13 cellular contexts compared by ENCODE assay signal in the genomic region with DNA sequence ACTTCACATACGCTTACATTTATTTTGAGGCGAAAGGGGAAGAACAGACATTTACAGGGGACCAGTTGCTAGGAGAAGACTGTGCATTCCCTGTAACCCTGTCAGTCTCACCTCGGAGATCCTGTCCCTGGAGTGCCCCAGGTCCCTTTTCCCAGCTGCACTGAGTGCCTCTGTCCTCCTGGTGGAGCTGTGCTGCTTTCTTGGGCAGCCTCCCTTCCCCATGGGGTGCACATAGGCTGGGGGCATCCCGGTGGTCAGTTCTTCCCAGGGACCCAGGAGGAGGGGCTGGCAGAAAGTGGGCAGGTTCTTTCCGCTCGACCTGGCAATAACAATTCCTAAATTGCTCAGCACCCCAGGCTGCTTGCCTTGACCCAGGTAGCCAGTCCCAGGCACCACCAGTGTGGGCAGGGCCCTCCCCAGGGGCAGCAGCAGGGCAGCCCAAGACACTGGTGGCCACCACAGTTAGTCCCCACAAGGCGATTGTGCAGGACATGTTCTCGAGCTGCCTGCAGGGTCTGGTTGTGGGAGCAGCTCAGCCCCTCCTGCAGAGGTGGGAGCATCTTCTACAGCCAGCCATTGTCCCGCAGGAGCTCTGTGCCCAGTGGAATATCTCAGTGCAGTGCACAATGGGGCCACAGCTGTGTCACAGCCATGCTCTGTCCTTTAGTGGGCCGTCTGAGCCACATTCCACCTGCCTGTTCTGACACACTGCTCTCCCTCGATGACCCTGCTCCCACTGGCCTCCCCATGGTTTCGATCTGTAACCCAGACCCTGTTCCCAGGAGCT. TPM values are rescaled to one million over a fixed set of nuclear protein-coding genes. Genes with fewer than 3 reads are reported as not detected.
A peak's percentile ranks its signal among the peaks of the same experiment; 100 is the strongest.
DNase-seq lines count a peak whose midpoint lies in the region; ATAC-seq and TF ChIP-seq lines count a peak whose summit lies in the region.
"Had no signal": no experiment of that assay in that cellular context is flagged by ENCODE, and none has a peak within 500 bp of the region (broad histone marks: within the 10 kb centered on the region; RNA-seq: fewer than 3 reads in every experiment).

No MANE protein-coding gene starts in this region.

- peak overlapping the region; percentile 72 to 78 for H3K27ac Mint-ChIP-seq in natural killer cell
- H3K27ac Mint-ChIP-seq in natural killer cell treated with Interleukin-12 subunit alpha and Interleukin-12 subunit beta and Interleukin-15 and Interleukin-18, amount 100 ng/mL, for 72 hours: peak overlapping the region in 1 of 2 donors; percentile 69

- no peaks in the 10 kb centered on the region for H3K9me3 Mint-ChIP-seq in natural killer cell
- H3K9me3 Mint-ChIP-seq in natural killer cell treated with Interleukin-12 subunit alpha and Interleukin-12 subunit beta and Interleukin-15 and Interleukin-18, amount 100 ng/mL, for 72 hours: no peaks in the 10 kb centered on the region

- intact Hi-C loops in natural killer cell (cut with micrococcal nuclease): no loop called here

- H3K4me3 Mint-ChIP-seq in natural killer cell: peak overlapping the region; percentile 81
- H3K4me3 Mint-ChIP-seq in natural killer cell treated with Interleukin-12 subunit alpha and Interleukin-12 subunit beta and Interleukin-15 and Interleukin-18, amount 100 ng/mL, for 72 hours: no peak overlapping the region

- no peak for TF ChIP-seq CTCF in natural killer cell (IDR thresholded peaks at IDR 0.05)

- DNase-seq in natural killer cell: no peak
- no peak for DNase-seq in natural killer cell treated with Interleukin-12 subunit alpha and Interleukin-12 subunit beta and Interleukin-15 and Interleukin-18, amount 100 ng/mL, for 72 hours (ENCODE audit: low spot score)
- DNase-seq in SK-MEL-5 (ENCODE audit: low read depth, low spot score): peak; percentile 6
- peak; percentile 74 for DNase-seq in iPS-NIHi7 (ENCODE audit: extremely low spot score)
- no peak for DNase-seq in NCI-H1436 treated with DMSO at 0.1 percent for 48 hours (lab: John Stamatoyannopoulos, UW)
- DNase-seq in germinal center (ENCODE audit: low spot score): no peak
- DNase-seq in DMS79 treated with DMSO at 0.1 percent for 48 hours (lab: John Stamatoyannopoulos, UW): no peak
- DNase-seq: central memory CD4-positive, alpha-beta T cell; NCI-H1092; ovary; stimulated activated CD4-positive, alpha-beta T cell treated with anti-CD3 and anti-CD28 coated beads, Interleukin-4, amount 100 ng/mL, for 1 hour had no signal

- no peaks in the 10 kb centered on the region for H3K27me3 Mint-ChIP-seq in natural killer cell (ENCODE audit: low read depth in 2 of 2)
- no peaks in the 10 kb centered on the region for H3K27me3 Mint-ChIP-seq in natural killer cell treated with Interleukin-12 subunit alpha and Interleukin-12 subunit beta and Interleukin-15 and Interleukin-18, amount 100 ng/mL, for 72 hours

- peaks cover 58 to 79% of the 10 kb centered on the region in 2 donors for H3K4me1 Mint-ChIP-seq in natural killer cell
- peaks cover 47 to 55% of the 10 kb centered on the region in 2 donors for H3K4me1 Mint-ChIP-seq in natural killer cell treated with Interleukin-12 subunit alpha and Interleukin-12 subunit beta and Interleukin-15 and Interleukin-18, amount 100 ng/mL, for 72 hours (ENCODE audit: low read depth in 2 of 2)

- ATAC-seq in natural killer cell (peak in 2 of 3 donors; percentile 1 to 42), GM19328 (IDR thresholded peaks at IDR 0.05; ENCODE audit: unreplicated experiment) (no peak)
- no peak for ATAC-seq in natural killer cell treated with Interleukin-12 subunit alpha and Interleukin-12 subunit beta and Interleukin-15 and Interleukin-18, amount 100 ng/mL, for 72 hours
- ATAC-seq: GM12878 had no signal

- in situ Hi-C loops in SK-MEL-5 (cut with HindIII; ENCODE audit: low pct_unique_long_range_greater_than_20kb, low sequenced_read_pairs): no loop called here

- H3K36me3 Mint-ChIP-seq in natural killer cell: peaks cover 10% of the 10 kb centered on the region
- no peaks in the 10 kb centered on the region for H3K36me3 Mint-ChIP-seq in natural killer cell treated with Interleukin-12 subunit alpha and Interleukin-12 subunit beta and Interleukin-15 and Interleukin-18, amount 100 ng/mL, for 72 hours

RNA-seq across cellular contexts. Expression of gene APBA2, which starts 36.3 kb away (rescaled TPM):
- total RNA-seq in natural killer cell: 100 to 1,000 TPM in 1 of 3 donors, 10 to 100 TPM in 2; 96.4 to 119 (median 97.9) TPM
- 10 to 100 TPM in 1 of 2 donors, 1 to 10 TPM in 1; 6.0 to 19.4 TPM for total RNA-seq in natural killer cell treated with Interleukin-12 subunit alpha and Interleukin-12 subunit beta and Interleukin-15 and Interleukin-18, amount 100 ng/mL, for 72 hours
- total RNA-seq in SK-MEL-5 (2014; rRNA removed; shearing (Covaris generic)): 21.0 and 24.6 TPM in 2 replicates
- 17.2 and 21.8 TPM in 2 replicates for polyA plus RNA-seq in SK-MEL-5 (2015; cell fraction: cytosol; rRNA removed)
- polyA plus RNA-seq in SK-MEL-5 (2015; cell fraction: nucleus; rRNA removed): 12.8 and 14.5 TPM in 2 replicates

Comparison
In these comparisons a context has a peak if more than half of its experiments do, and no peak if none do; other contexts are left out.
1. ATAC-seq: peak in natural killer cell (2 of 3); none in natural killer cell treated with Interleukin-12 subunit alpha and Interleukin-12 subunit beta and Interleukin-15 and Interleukin-18, amount 100 ng/mL, for 72 hours (0 of 2) and GM19328 (single experiment).
2. DNase-seq: peak in SK-MEL-5 (single experiment) and iPS-NIHi7 (single experiment); none in natural killer cell (single experiment), natural killer cell treated with Interleukin-12 subunit alpha and Interleukin-12 subunit beta and Interleukin-15 and Interleukin-18, amount 100 ng/mL, for 72 hours (single experiment), NCI-H1436 treated with DMSO at 0.1 percent for 48 hours (single experiment), germinal center (single experiment) and DMS79 treated with DMSO at 0.1 percent for 48 hours (single experiment).